30 cellular contexts compared by ENCODE assay signal in the genomic region with DNA sequence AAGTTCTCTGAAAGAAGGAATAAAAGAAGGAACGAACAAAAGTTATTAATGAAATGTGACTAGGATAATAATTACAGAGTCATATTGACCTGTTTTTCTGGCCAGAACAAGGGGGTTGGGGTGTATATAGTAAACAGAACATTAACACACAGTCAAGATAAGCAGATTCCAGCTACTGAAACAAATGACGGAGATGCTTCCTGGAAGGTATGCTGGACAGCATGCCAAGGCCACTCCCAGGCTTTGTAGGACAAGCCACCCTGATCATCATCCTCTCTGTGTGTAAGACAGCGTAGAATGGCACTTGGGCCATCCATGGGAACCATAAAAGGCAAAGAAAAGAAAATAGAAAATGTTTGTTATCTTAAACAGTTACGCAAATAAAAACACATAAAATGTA.
DNase-seq lines count a peak whose midpoint lies in the region; ATAC-seq, FAIRE-seq and TF ChIP-seq lines count a peak whose summit lies in the region.
"Had no signal": no experiment of that assay in that cellular context is flagged by ENCODE, and none has a peak within 500 bp of the region (broad histone marks: within the 10 kb centered on the region; RNA-seq: fewer than 3 reads in every experiment).

No MANE protein-coding gene starts in this region.

- TF ChIP-seq RAD21 in K562 (CRISPR knock-in tag; conservative IDR thresholded peaks at IDR 0.05 in 1 of 2, IDR thresholded peaks at IDR 0.05 in 1 of 2) (no peak), liver (IDR thresholded peaks at IDR 0.05) (peak; percentile 16 to 38)

- H3K4me1 ChIP-seq in K562 (replicated peaks in 1 of 2; ENCODE audit: control insufficient read depth in 2 of 2, insufficient read depth in 2 of 2, low read length in 2 of 2) (peaks cover 12 to 64% of the 10 kb centered on the region in 2 experiments), liver (ENCODE audit: control insufficient read depth in 4 of 4, insufficient read depth in 4 of 4, low read length in 3 of 4) (peaks cover 4 to 25% (median 16%) of the 10 kb centered on the region in 4 donors), subcutaneous abdominal adipose tissue (ENCODE audit: control insufficient read depth in 5 of 5, insufficient read depth in 5 of 5, low read length in 5 of 5) (peaks cover 0 to 55% (median 31%) of the 10 kb centered on the region in 5 donors)

- peak overlapping the region; percentile 8; the same call in 1 of the 2 replicates for H2AFZ ChIP-seq in K562 (ENCODE audit: low read depth, low read length)

- H3K9me3 Mint-ChIP-seq in Calu3 (ENCODE audit: low read depth, unreplicated experiment): peaks cover 5% of the 10 kb centered on the region
- H3K9me3 Mint-ChIP-seq: activated CD8-positive, alpha-beta T cell treated with anti-CD3 and anti-CD28 coated beads for 36 hours; activated T-helper 17 cell treated with anti-CD3 and anti-CD28 coated beads, Interleukin-2, amount 50 U/mL, for 72 hours; neural crest cell; T-helper 1 cell treated with Interleukin-12 subunit alpha and Interleukin-12 subunit beta and Interleukin-4 antibody, amounts not matched to agents 30 μg/mL and 1 μg/mL, for 36 hours had no signal

- WGBS in K562 (ENCODE audit: insufficient coverage, low coverage, missing lambda C conversion rate): 44% methylated on average over 4 of the region's 4 CpGs
- WGBS in liver: 54% methylated on average over 4 of the region's 4 CpGs

- H3K27me3 ChIP-seq in K562 (ENCODE audit: control insufficient read depth in 2 of 2, insufficient read depth in 2 of 2, low read length in 2 of 2) (no peaks in the 10 kb centered on the region), liver (ENCODE audit: control insufficient read depth in 4 of 4, insufficient read depth in 4 of 4, low read length in 3 of 4) (no peaks in the 10 kb centered on the region), subcutaneous abdominal adipose tissue (ENCODE audit: control insufficient read depth in 5 of 5, insufficient read depth in 4 of 5, low read length in 5 of 5) (no peaks in the 10 kb centered on the region)
- H3K27me3 ChIP-seq: dorsolateral prefrontal cortex had no signal

- POLR2A ChIA-PET in K562 (lab: Yijun Ruan, JAX): no interaction called here

- TF ChIP-seq POLR2A in K562 (conservative IDR thresholded peaks at IDR 0.05): no peak

- no peak for DNase-seq in Calu3
- peak in 2 of 4 experiments; percentile 47 to 59 for DNase-seq in K562 (ENCODE audit: extremely low read depth in 1 of 4, low spot score in 3 of 4)
- DNase-seq in GM19238 (ENCODE audit: insufficient read length, low spot score): no peak
- no peak for DNase-seq in NCI-H69 (lab: John Stamatoyannopoulos, UW)
- DNase-seq: activated CD4-positive, CD25-positive, alpha-beta regulatory T cell treated with anti-CD3 and anti-CD28 coated beads, Interleukin-2, amount 50 U/mL, for 72 hours; activated CD8-positive, alpha-beta T cell treated with anti-CD3 and anti-CD28 coated beads for 36 hours; central memory CD4-positive, alpha-beta T cell; dorsolateral prefrontal cortex; islet precursor cell; KG1; lower lobe of right lung; NCI-H1417 treated with DMSO at 0.1 percent for 48 hours; NCI-H2107; NCI-H446 treated with DMSO at 0.1 percent for 48 hours; SK-N-SH; stimulated activated CD4-positive, alpha-beta T cell treated with anti-CD3 and anti-CD28 coated beads, Interleukin-4, amount 100 ng/mL, for 4 hours; stimulated activated naive B cell treated with anti-CD40 and anti-IgM and Interleukin-4, amounts not matched to agents 10 μg/mL and 1 μg/mL and 100 μg/mL, for 72 hours had no signal

- 0 out of 2 replicates have a peak overlapping the region, but pooled peaks have one; percentile 3 for H3K4me2 ChIP-seq in K562 (ENCODE audit: insufficient read depth, low read length)
- H3K4me2 ChIP-seq: SK-N-SH had no signal

- H3K79me2 ChIP-seq in K562 (ENCODE audit: control insufficient read depth, insufficient read depth, low read length): no peaks in the 10 kb centered on the region; the same call in 2 of the 3 replicates

- peak; percentile 70 for FAIRE-seq in K562 (lab: Jason Lieb, UNC)
- FAIRE-seq: astrocyte, H54 had no signal

- intact Hi-C loops in Calu3 (cut with micrococcal nuclease; ENCODE audit: unreplicated experiment): no loop called here
- intact Hi-C loops in K562 (cut with micrococcal nuclease): no loop called here

- CTCF ChIA-PET in Calu3 (lab: Charles Lee) (interaction anchor here (0.6 to 0.7 kb wide), 3 partner anchors 19 to 1575 kb away, joined by 4 to 9 read pairs (median 5); no protein-coding TSS in a partner anchor), K562 (lab: Yijun Ruan, JAX; ENCODE audit: low intra/inter-chr PET ratio) (no interaction called here)

- BruUV-seq in Calu3 (replicated peaks; lab: Mats Ljungman, UMichigan): no TSS peak
- BruUV-seq in K562 (replicated peaks; lab: Mats Ljungman, UMichigan): no TSS peak

- no peaks in the 10 kb centered on the region for H4K20me1 ChIP-seq in K562 (replicated peaks; ENCODE audit: control insufficient read depth, insufficient read depth, low read length)

- no peaks in the 10 kb centered on the region for H3K27me3 Mint-ChIP-seq in Calu3 (ENCODE audit: unreplicated experiment)
- H3K27me3 Mint-ChIP-seq: activated CD8-positive, alpha-beta T cell treated with anti-CD3 and anti-CD28 coated beads for 36 hours; activated T-helper 17 cell treated with anti-CD3 and anti-CD28 coated beads, Interleukin-2, amount 50 U/mL, for 72 hours; B cell had no signal

- H3K27ac ChIP-seq in K562 (ENCODE audit: extremely low read depth, low read depth, low read length) (peak overlapping the region; percentile 29; the same call in 2 of the 3 replicates), liver (ENCODE audit: low read depth in 1 of 2, low read length in 2 of 2) (peak overlapping the region; percentile 51 to 57), subcutaneous abdominal adipose tissue (ENCODE audit: low read depth, low read length) (peak overlapping the region; percentile 59)
- H3K27ac ChIP-seq: dorsolateral prefrontal cortex, thoracic aorta had no signal

- ATAC-seq in K562 (peak; percentile 46), GM18870 (IDR thresholded peaks at IDR 0.05; ENCODE audit: unreplicated experiment) (no peak), GM19035 (IDR thresholded peaks at IDR 0.05; ENCODE audit: unreplicated experiment) (no peak)
- ATAC-seq: activated CD8-positive, alpha-beta T cell treated with anti-CD3 and anti-CD28 coated beads for 36 hours; activated naive CD4-positive, alpha-beta T cell treated with anti-CD3 and anti-CD28 coated beads, Interleukin-2, amount 50 U/mL, for 72 hours; activated T-helper 17 cell treated with anti-CD3 and anti-CD28 coated beads, Interleukin-2, amount 50 U/mL, for 72 hours; lower lobe of right lung; sciatic nerve; stimulated activated naive B cell treated with anti-CD40 and anti-IgM and Interleukin-4, amounts not matched to agents 10 μg/mL and 1 μg/mL and 100 μg/mL, for 72 hours had no signal

- no peaks in the 10 kb centered on the region for H3K9me3 ChIP-seq in K562 (replicated peaks; ENCODE audit: control insufficient read depth, insufficient read depth, low read depth, low read length)
- no peaks in the 10 kb centered on the region for H3K9me3 ChIP-seq in liver (ENCODE audit: control insufficient read depth in 4 of 4, low read length in 3 of 4)
- no peaks in the 10 kb centered on the region for H3K9me3 ChIP-seq in subcutaneous abdominal adipose tissue (ENCODE audit: control insufficient read depth in 5 of 5, low read length in 5 of 5)
- H3K9me3 ChIP-seq: lower lobe of right lung, SK-N-SH, thoracic aorta had no signal

- in situ Hi-C loops in K562 (cut with MboI): no loop called here

- no peak overlapping the region for H3K4me3 ChIP-seq in K562
- H3K4me3 ChIP-seq in liver (ENCODE audit: low read depth in 1 of 3, low read length in 3 of 3): no peak overlapping the region
- H3K4me3 ChIP-seq in subcutaneous abdominal adipose tissue (ENCODE audit: low read depth in 1 of 5, low read length in 5 of 5): no peak overlapping the region
- H3K4me3 ChIP-seq: dorsolateral prefrontal cortex, lower lobe of right lung, thoracic aorta had no signal

- H3K4me1 Mint-ChIP-seq in Calu3 (ENCODE audit: low read depth, unreplicated experiment): peaks cover 57% of the 10 kb centered on the region
- H3K4me1 Mint-ChIP-seq: B cell had no signal

- H3K36me3 ChIP-seq in K562 (ENCODE audit: control insufficient read depth, insufficient read depth, low read length): 0 out of 3 replicates have a peak, but pooled peaks cover 3% of the 10 kb centered on the region
- H3K36me3 ChIP-seq in liver (ENCODE audit: control insufficient read depth in 4 of 4, insufficient read depth in 3 of 4, low read depth in 1 of 4, low read length in 3 of 4): no peaks in the 10 kb centered on the region
- H3K36me3 ChIP-seq in subcutaneous abdominal adipose tissue (ENCODE audit: control insufficient read depth in 5 of 5, insufficient read depth in 5 of 5, low read length in 5 of 5): peaks cover 4 to 10% (median 6%) of the 10 kb centered on the region in 5 donors
- H3K36me3 ChIP-seq: lower lobe of right lung, thoracic aorta had no signal

- no peaks in the 10 kb centered on the region for H3K9me1 ChIP-seq in K562 (ENCODE audit: control insufficient read depth, insufficient read depth, low read length)

- no peaks in the 10 kb centered on the region for H3K36me3 Mint-ChIP-seq in Calu3 (ENCODE audit: insufficient read depth, unreplicated experiment)
- H3K36me3 Mint-ChIP-seq: stimulated activated naive B cell treated with anti-CD40 and anti-IgM and Interleukin-4, amounts not matched to agents 10 μg/mL and 1 μg/mL and 100 μg/mL, for 72 hours had no signal

- TF ChIP-seq CTCF in Calu3 (IDR thresholded peaks at IDR 0.05; ENCODE audit: unreplicated experiment) (no peak), K562 (IDR thresholded peaks at IDR 0.05 in 2 of 3, conservative IDR thresholded peaks at IDR 0.05 in 1 of 3; ENCODE audit: insufficient read depth in 2 of 3, low read depth in 1 of 3, low read length in 3 of 3) (no peak), liver (IDR thresholded peaks at IDR 0.05; ENCODE audit: low read depth, low read length, missing input control) (no peak)

- H3K9ac ChIP-seq in K562 (ENCODE audit: insufficient read depth in 1 of 2, low read depth in 2 of 2, low read length in 2 of 2) (no peak overlapping the region), liver (ENCODE audit: low read depth in 1 of 2, low read length in 2 of 2) (no peak overlapping the region), subcutaneous abdominal adipose tissue (ENCODE audit: low read length in 5 of 5) (no peak overlapping the region)
- H3K9ac ChIP-seq: SK-N-SH had no signal

- TF ChIP-seq EP300 in K562 (IDR thresholded peaks at IDR 0.05; ENCODE audit: low read length): no peak

- H3K4me3 Mint-ChIP-seq in Calu3 (ENCODE audit: low read depth, unreplicated experiment): no peak overlapping the region
- H3K4me3 Mint-ChIP-seq: activated CD8-positive, alpha-beta T cell treated with anti-CD3 and anti-CD28 coated beads for 36 hours; activated T-helper 17 cell treated with anti-CD3 and anti-CD28 coated beads, Interleukin-2, amount 50 U/mL, for 72 hours; B cell; stimulated activated naive B cell treated with anti-CD40 and anti-IgM and Interleukin-4, amounts not matched to agents 10 μg/mL and 1 μg/mL and 100 μg/mL, for 72 hours; T-helper 1 cell treated with Interleukin-12 subunit alpha and Interleukin-12 subunit beta and Interleukin-4 antibody, amounts not matched to agents 30 μg/mL and 1 μg/mL, for 36 hours had no signal

- peak overlapping the region; percentile 41 for H3K27ac Mint-ChIP-seq in Calu3 (ENCODE audit: unreplicated experiment)
- H3K27ac Mint-ChIP-seq: activated CD8-positive, alpha-beta T cell treated with anti-CD3 and anti-CD28 coated beads for 36 hours; activated T-helper 17 cell treated with anti-CD3 and anti-CD28 coated beads, Interleukin-2, amount 50 U/mL, for 72 hours; B cell; stimulated activated naive B cell treated with anti-CD40 and anti-IgM and Interleukin-4, amounts not matched to agents 10 μg/mL and 1 μg/mL and 100 μg/mL, for 72 hours; T-helper 1 cell treated with Interleukin-12 subunit alpha and Interleukin-12 subunit beta and Interleukin-4 antibody, amounts not matched to agents 30 μg/mL and 1 μg/mL, for 36 hours had no signal
